Comparison of ENCODE assay signal across 33 cellular contexts in the genomic region with DNA sequence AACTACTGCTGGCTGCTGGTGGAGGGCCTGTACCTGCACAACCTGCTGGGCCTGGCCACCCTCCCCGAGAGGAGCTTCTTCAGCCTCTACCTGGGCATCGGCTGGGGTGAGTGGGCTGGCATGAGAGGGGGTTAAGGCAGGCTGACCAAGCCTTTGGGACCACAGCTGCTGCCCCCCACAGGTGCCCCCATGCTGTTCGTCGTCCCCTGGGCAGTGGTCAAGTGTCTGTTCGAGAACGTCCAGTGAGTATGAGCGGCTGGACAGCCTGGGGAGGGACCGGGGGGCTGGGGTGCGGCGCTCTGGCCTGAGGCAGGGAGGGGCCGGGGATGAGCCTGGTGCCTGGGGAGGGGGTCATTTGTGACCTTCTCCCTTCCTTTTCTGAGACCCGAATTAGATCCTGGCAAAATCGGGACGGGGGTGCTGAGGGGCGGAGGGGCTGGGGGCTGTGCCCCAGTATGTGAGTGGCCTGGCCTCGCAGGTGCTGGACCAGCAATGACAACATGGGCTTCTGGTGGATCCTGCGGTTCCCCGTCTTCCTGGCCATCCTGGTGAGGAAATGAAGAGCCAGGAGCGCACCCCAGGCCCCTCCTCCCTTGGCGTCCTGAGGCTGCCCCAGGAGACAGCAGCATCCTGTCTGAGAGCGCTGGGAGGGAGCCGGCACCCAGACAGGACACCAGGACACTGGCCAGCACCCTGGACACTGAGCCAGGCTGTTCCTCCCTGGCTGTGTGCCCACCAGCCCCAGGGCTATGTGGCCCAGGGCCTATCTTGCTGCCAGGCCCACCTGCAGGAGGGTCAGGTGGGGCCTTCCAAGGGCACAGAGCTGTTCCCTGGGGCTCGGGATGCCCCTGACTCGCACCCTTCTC. TPM values are rescaled to one million over a fixed set of nuclear protein-coding genes. Genes with fewer than 3 reads are reported as not detected.
"Had no signal": no experiment of that assay in that cellular context is flagged by ENCODE, and none has a peak within 500 bp of the region (broad histone marks: within the 10 kb centered on the region; RNA-seq: fewer than 3 reads in every experiment).

No MANE protein-coding gene starts in this region.

- H3K9me3 Mint-ChIP-seq: activated B cell treated with CpG ODN at 0.5 μM for 24 hours; activated CD4-positive, alpha-beta T cell treated with anti-CD3 and anti-CD28 coated beads, Interleukin-2, amount 10 ng/mL, durations not matched to agents 24 days and 14 days; activated naive CD4-positive, alpha-beta T cell treated with anti-CD3 and anti-CD28 coated beads, Interleukin-2, amount 50 U/mL, for 72 hours; activated naive CD8-positive, alpha-beta T cell treated with anti-CD3 and anti-CD28 coated beads, Interleukin-2, amount 50 U/mL, for 24 hours; activated T-cell treated with anti-CD3 and anti-CD28 coated beads, Interleukin-2, amount 50 U/mL, for 4 hours had no signal

- H3K9me3 ChIP-seq: ascending aorta, body of pancreas, Peyer's patch had no signal

- H3K36me3 ChIP-seq: ascending aorta, Peyer's patch, SJSA1 had no signal

- DNase-seq: activated B cell treated with CpG ODN at 0.5 μM for 24 hours; activated CD4-positive, alpha-beta T cell treated with anti-CD3 and anti-CD28 coated beads for 1 hour; activated CD4-positive, alpha-beta T cell treated with anti-CD3 and anti-CD28 coated beads, Interleukin-2, amount 10 ng/mL, durations not matched to agents 24 days and 14 days; activated CD4-positive, alpha-beta T cell treated with anti-CD3 and anti-CD28 coated beads, Interleukin-2, amount 50 U/mL, for 48 hours; activated CD8-positive, alpha-beta memory T cell treated with anti-CD3 and anti-CD28 coated beads, Interleukin-2, amount 10 ng/mL, durations not matched to agents 7 days and 5 days; activated effector memory CD4-positive, alpha-beta T cell treated with anti-CD3 and anti-CD28 coated beads, Interleukin-2, amount 50 U/mL, for 16 hours; activated naive CD4-positive, alpha-beta T cell treated with Interleukin-2 at 50 U/mL for 16 hours; activated naive CD8-positive, alpha-beta T cell treated with anti-CD3 and anti-CD28 coated beads, Interleukin-2, amount 50 U/mL, for 24 hours; activated T-cell treated with anti-CD3 and anti-CD28 coated beads, Interleukin-2, amount 50 U/mL, for 4 hours; amniotic stem cell; body of pancreas; central memory CD4-positive, alpha-beta T cell; NCI-H1092; NCI-H1436; NCI-H1694 treated with DMSO at 0.1 percent for 48 hours; NCI-H2029 treated with DMSO at 0.1 percent for 48 hours; NCI-H345; NCI-H510A; NCI-H526 treated with DMSO at 0.1 percent for 48 hours; NCI-H82; OCI-M1; Peyer's patch; SHP77; T-helper 17 cell; T-helper 9 cell had no signal

- H3K27me3 ChIP-seq: ascending aorta, Peyer's patch had no signal

- H3K4me1 ChIP-seq: ascending aorta, Peyer's patch had no signal

- H3K4me3 ChIP-seq: ascending aorta, body of pancreas, Peyer's patch, SJSA1 had no signal

- H3K4me1 Mint-ChIP-seq: activated B cell treated with CpG ODN at 0.5 μM for 24 hours; activated CD4-positive, alpha-beta T cell treated with anti-CD3 and anti-CD28 coated beads, Interleukin-2, amount 10 ng/mL, durations not matched to agents 24 days and 14 days; activated CD8-positive, alpha-beta memory T cell treated with anti-CD3 and anti-CD28 coated beads, Interleukin-2, amount 10 ng/mL, durations not matched to agents 7 days and 5 days; activated naive CD8-positive, alpha-beta T cell treated with anti-CD3 and anti-CD28 coated beads, Interleukin-2, amount 50 U/mL, for 24 hours had no signal

- H3K27ac ChIP-seq: ascending aorta, body of pancreas, Peyer's patch, RWPE1, SJSA1 had no signal

- H3K4me3 Mint-ChIP-seq: activated B cell treated with CpG ODN at 0.5 μM for 24 hours; activated CD4-positive, alpha-beta T cell treated with anti-CD3 and anti-CD28 coated beads, Interleukin-2, amount 10 ng/mL, durations not matched to agents 24 days and 14 days; activated CD8-positive, alpha-beta memory T cell treated with anti-CD3 and anti-CD28 coated beads, Interleukin-2, amount 10 ng/mL, durations not matched to agents 7 days and 5 days; activated naive CD8-positive, alpha-beta T cell treated with anti-CD3 and anti-CD28 coated beads, Interleukin-2, amount 50 U/mL, for 24 hours; activated T-cell treated with anti-CD3 and anti-CD28 coated beads, Interleukin-2, amount 50 U/mL, for 4 hours; T-helper 17 cell had no signal

- ATAC-seq: activated CD8-positive, alpha-beta memory T cell treated with anti-CD3 and anti-CD28 coated beads, Interleukin-2, amount 10 ng/mL, durations not matched to agents 7 days and 5 days; activated naive CD4-positive, alpha-beta T cell treated with anti-CD3 and anti-CD28 coated beads, Interleukin-2, amount 50 U/mL, for 72 hours; activated naive CD8-positive, alpha-beta T cell treated with anti-CD3 and anti-CD28 coated beads, Interleukin-2, amount 50 U/mL, for 24 hours; activated T-cell treated with anti-CD3 and anti-CD28 coated beads, Interleukin-2, amount 50 U/mL, for 4 hours; body of pancreas; T-helper 17 cell had no signal

- H3K27ac Mint-ChIP-seq: activated B cell treated with CpG ODN at 0.5 μM for 24 hours; activated CD4-positive, alpha-beta T cell treated with anti-CD3 and anti-CD28 coated beads, Interleukin-2, amount 10 ng/mL, durations not matched to agents 24 days and 14 days; activated CD8-positive, alpha-beta memory T cell treated with anti-CD3 and anti-CD28 coated beads, Interleukin-2, amount 10 ng/mL, durations not matched to agents 7 days and 5 days; activated naive CD8-positive, alpha-beta T cell treated with anti-CD3 and anti-CD28 coated beads, Interleukin-2, amount 50 U/mL, for 24 hours; T-helper 17 cell had no signal

RNA-seq across cellular contexts. Expression of a gene that starts 8.0 kb away (rescaled TPM):
- total RNA-seq: activated CD4-positive, alpha-beta T cell treated with anti-CD3 and anti-CD28 coated beads, Interleukin-2, amount 10 ng/mL, durations not matched to agents 24 days and 14 days; activated CD8-positive, alpha-beta memory T cell treated with anti-CD3 and anti-CD28 coated beads, Interleukin-2, amount 10 ng/mL, durations not matched to agents 7 days and 5 days; activated naive CD4-positive, alpha-beta T cell treated with anti-CD3 and anti-CD28 coated beads, Interleukin-2, amount 50 U/mL, for 72 hours; activated T-cell treated with anti-CD3 and anti-CD28 coated beads, Interleukin-2, amount 50 U/mL, for 4 hours; ascending aorta; bronchial epithelial cell; chondrocyte; LHCN-M2; MCF 10A; SJSA1; T-helper 17 cell had no signal

RNA-seq across cellular contexts. Expression of a gene that starts 22.9 kb away (rescaled TPM):
- total RNA-seq: activated B cell treated with CpG ODN at 0.5 μM for 24 hours; activated CD4-positive, alpha-beta T cell treated with anti-CD3 and anti-CD28 coated beads, Interleukin-2, amount 10 ng/mL, durations not matched to agents 24 days and 14 days; activated CD8-positive, alpha-beta memory T cell treated with anti-CD3 and anti-CD28 coated beads, Interleukin-2, amount 10 ng/mL, durations not matched to agents 7 days and 5 days; activated naive CD4-positive, alpha-beta T cell treated with anti-CD3 and anti-CD28 coated beads, Interleukin-2, amount 50 U/mL, for 72 hours; activated T-cell treated with anti-CD3 and anti-CD28 coated beads, Interleukin-2, amount 50 U/mL, for 4 hours; ascending aorta; body of pancreas; bronchial epithelial cell; chondrocyte; LHCN-M2; MCF 10A; Peyer's patch; SJSA1; T-helper 17 cell had no signal
